ENCODE assay signal across 27 cellular contexts in the genomic region with DNA sequence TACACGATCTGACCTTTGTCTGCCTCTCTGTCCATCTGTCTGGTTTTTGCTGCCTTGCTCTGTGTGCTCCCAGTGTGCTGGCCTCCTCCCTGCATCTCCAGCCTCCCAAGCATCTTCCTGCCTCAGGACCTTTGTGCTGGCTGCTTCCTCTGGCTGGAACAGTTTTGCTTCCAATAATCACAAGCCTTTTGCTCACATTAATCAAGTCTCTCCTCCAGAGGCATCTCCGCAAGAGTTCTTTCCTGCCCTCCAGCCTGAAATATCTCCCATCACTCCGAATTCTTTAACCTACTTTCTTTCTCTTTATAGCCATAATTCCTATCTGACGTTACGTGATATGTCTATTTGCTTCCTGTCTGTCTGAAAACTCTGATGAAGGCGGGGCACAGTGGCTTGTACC.
"Had no signal": no experiment of that assay in that cellular context is flagged by ENCODE, and none has a peak within 500 bp of the region (broad histone marks: within the 10 kb centered on the region; RNA-seq: fewer than 3 reads in every experiment).

No MANE protein-coding gene starts in this region.

- H3K4me3 Mint-ChIP-seq: activated CD4-positive, alpha-beta T cell treated with anti-CD3 and anti-CD28 coated beads, Interleukin-2, amount 10 ng/mL, durations not matched to agents 7 days and 5 days; activated CD8-positive, alpha-beta memory T cell treated with anti-CD3 and anti-CD28 coated beads, Interleukin-2, amount 10 ng/mL, durations not matched to agents 7 days and 5 days; activated CD8-positive, alpha-beta T cell treated with anti-CD3 and anti-CD28 coated beads for 36 hours; activated naive CD4-positive, alpha-beta T cell treated with anti-CD3 and anti-CD28 coated beads, Interleukin-2, amount 50 U/mL, for 24 hours; activated T-helper 1 cell treated with anti-CD3 and anti-CD28 coated beads, Interleukin-12 subunit alpha, Interleukin-12 subunit beta, Interleukin-2, Interleukin-4 antibody, amounts not matched to agents 30 ng/mL and 10 ng/mL and 1 ng/mL, durations not matched to agents 14 hours and 24 hours and 36 hours; dendritic cell treated with granulocyte-macrophage colony-stimulating factor and Interleukin-4, amounts not matched to agents 40 ng/mL and 50 ng/mL, for 4 days; immature natural killer cell; nephron progenitor cell; stimulated activated naive B cell treated with anti-CD40 and anti-IgM and Interleukin-4, amounts not matched to agents 10 μg/mL and 1 μg/mL and 100 μg/mL, for 72 hours had no signal

- H3K4me1 ChIP-seq: body of pancreas, left lung, sigmoid colon, upper lobe of left lung had no signal

- H3K27ac ChIP-seq: body of pancreas, cardiac muscle cell, hepatocyte, left lung, sigmoid colon, testis, upper lobe of left lung, VCaP had no signal

- H3K27me3 ChIP-seq: body of pancreas, cardiac muscle cell, testis, upper lobe of left lung had no signal

- ATAC-seq: activated CD8-positive, alpha-beta memory T cell treated with anti-CD3 and anti-CD28 coated beads, Interleukin-2, amount 10 ng/mL, durations not matched to agents 7 days and 5 days; activated CD8-positive, alpha-beta T cell treated with anti-CD3 and anti-CD28 coated beads for 36 hours; body of pancreas; stimulated activated naive B cell treated with anti-CD40 and anti-IgM and Interleukin-4, amounts not matched to agents 10 μg/mL and 1 μg/mL and 100 μg/mL, for 72 hours had no signal

- H2AFZ ChIP-seq: hepatocyte had no signal

- H3K4me3 ChIP-seq: body of pancreas, cardiac muscle cell, hepatocyte, left lung, lung, sigmoid colon, testis, upper lobe of left lung had no signal

- H3K36me3 ChIP-seq: cardiac muscle cell, left lung, sigmoid colon, upper lobe of left lung had no signal

- H3K36me3 Mint-ChIP-seq: activated CD8-positive, alpha-beta memory T cell treated with anti-CD3 and anti-CD28 coated beads, Interleukin-2, amount 10 ng/mL, durations not matched to agents 7 days and 5 days; activated naive CD4-positive, alpha-beta T cell treated with anti-CD3 and anti-CD28 coated beads, Interleukin-2, amount 50 U/mL, for 24 hours; stimulated activated naive B cell treated with anti-CD40 and anti-IgM and Interleukin-4, amounts not matched to agents 10 μg/mL and 1 μg/mL and 100 μg/mL, for 72 hours had no signal

- DNase-seq: activated CD4-positive, alpha-beta T cell treated with anti-CD3 and anti-CD28 coated beads, Interleukin-2, amount 10 ng/mL, durations not matched to agents 7 days and 5 days; activated CD4-positive, CD25-positive, alpha-beta regulatory T cell treated with anti-CD3 and anti-CD28 coated beads, Interleukin-2, amount 50 U/mL, for 72 hours; activated CD8-positive, alpha-beta memory T cell treated with anti-CD3 and anti-CD28 coated beads, Interleukin-2, amount 10 ng/mL, durations not matched to agents 7 days and 5 days; activated CD8-positive, alpha-beta T cell treated with anti-CD3 and anti-CD28 coated beads for 36 hours; activated gamma-delta T cell; activated T-cell treated with anti-CD3 and anti-CD28 coated beads for 4 hours; anterior cingulate cortex; body of pancreas; effector CD4-positive, alpha-beta T cell; glutamatergic neuron; immature natural killer cell; left lung; nephron progenitor cell; occipital lobe; sigmoid colon; stimulated activated CD4-positive, alpha-beta T cell treated with anti-CD3 and anti-CD28 coated beads, Interleukin-2, amount 100 ng/mL, for 48 hours; stimulated activated CD8-positive, alpha-beta memory T cell treated with anti-CD3 and anti-CD28 coated beads, Interleukin-4, amount 100 ng/mL, for 48 hours; stimulated activated naive B cell treated with anti-CD40 and anti-IgM and Interleukin-4, amounts not matched to agents 10 μg/mL and 1 μg/mL and 100 μg/mL, for 72 hours; testis had no signal

- H3K4me1 Mint-ChIP-seq: activated CD4-positive, alpha-beta T cell treated with anti-CD3 and anti-CD28 coated beads, Interleukin-2, amount 10 ng/mL, durations not matched to agents 7 days and 5 days; activated CD8-positive, alpha-beta memory T cell treated with anti-CD3 and anti-CD28 coated beads, Interleukin-2, amount 10 ng/mL, durations not matched to agents 7 days and 5 days; activated naive CD4-positive, alpha-beta T cell treated with anti-CD3 and anti-CD28 coated beads, Interleukin-2, amount 50 U/mL, for 24 hours; immature natural killer cell; stimulated activated naive B cell treated with anti-CD40 and anti-IgM and Interleukin-4, amounts not matched to agents 10 μg/mL and 1 μg/mL and 100 μg/mL, for 72 hours had no signal

- H3K9me3 Mint-ChIP-seq: activated CD4-positive, alpha-beta T cell treated with anti-CD3 and anti-CD28 coated beads, Interleukin-2, amount 10 ng/mL, durations not matched to agents 7 days and 5 days; activated naive CD4-positive, alpha-beta T cell treated with anti-CD3 and anti-CD28 coated beads, Interleukin-2, amount 50 U/mL, for 24 hours; activated T-helper 1 cell treated with anti-CD3 and anti-CD28 coated beads, Interleukin-12 subunit alpha, Interleukin-12 subunit beta, Interleukin-2, Interleukin-4 antibody, amounts not matched to agents 30 ng/mL and 10 ng/mL and 1 ng/mL, durations not matched to agents 14 hours and 24 hours and 36 hours; dendritic cell treated with granulocyte-macrophage colony-stimulating factor and Interleukin-4, amounts not matched to agents 40 ng/mL and 50 ng/mL, for 4 days had no signal

- H3K4me2 ChIP-seq: hepatocyte had no signal

- H3K9me3 ChIP-seq: body of pancreas, left lung, sigmoid colon, testis, upper lobe of left lung had no signal

- H3K79me2 ChIP-seq: hepatocyte had no signal

- H3K27ac Mint-ChIP-seq: activated CD4-positive, alpha-beta T cell treated with anti-CD3 and anti-CD28 coated beads, Interleukin-2, amount 10 ng/mL, durations not matched to agents 7 days and 5 days; activated CD8-positive, alpha-beta memory T cell treated with anti-CD3 and anti-CD28 coated beads, Interleukin-2, amount 10 ng/mL, durations not matched to agents 7 days and 5 days; activated CD8-positive, alpha-beta T cell treated with anti-CD3 and anti-CD28 coated beads for 36 hours; activated naive CD4-positive, alpha-beta T cell treated with anti-CD3 and anti-CD28 coated beads, Interleukin-2, amount 50 U/mL, for 24 hours; activated T-helper 1 cell treated with anti-CD3 and anti-CD28 coated beads, Interleukin-12 subunit alpha, Interleukin-12 subunit beta, Interleukin-2, Interleukin-4 antibody, amounts not matched to agents 30 ng/mL and 10 ng/mL and 1 ng/mL, durations not matched to agents 14 hours and 24 hours and 36 hours; dendritic cell treated with granulocyte-macrophage colony-stimulating factor and Interleukin-4, amounts not matched to agents 40 ng/mL and 50 ng/mL, for 4 days; immature natural killer cell; nephron progenitor cell; stimulated activated naive B cell treated with anti-CD40 and anti-IgM and Interleukin-4, amounts not matched to agents 10 μg/mL and 1 μg/mL and 100 μg/mL, for 72 hours had no signal
